1 cellular context compared by ENCODE assay signal in the genomic region with DNA sequence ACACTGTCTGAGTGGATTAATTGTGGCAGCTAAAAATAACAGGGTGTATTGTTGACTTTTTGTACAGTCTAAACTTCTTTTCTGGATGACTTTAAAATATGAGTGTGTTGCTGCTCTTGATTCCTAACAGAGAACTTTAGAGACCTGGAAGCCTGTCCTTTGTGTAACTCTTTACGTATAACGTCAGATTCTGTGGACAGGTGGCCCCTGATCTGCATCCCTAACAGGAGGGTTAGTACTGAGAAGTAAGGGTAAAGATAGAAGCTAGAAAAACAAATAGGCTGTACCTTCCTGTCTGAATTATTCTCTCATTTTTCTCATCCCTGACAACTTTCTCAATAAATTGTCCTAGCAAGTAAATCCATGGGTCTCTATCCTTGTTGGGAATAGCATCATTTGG.
TF ChIP-seq lines count a peak whose summit lies in the region.

No MANE protein-coding gene starts in this region.

TF ChIP-seq in A549, 52 proteins besides CTCF, POLR2A, EP300 and RAD21:
- TF ChIP-seq ZSCAN20 (CRISPR knock-in tag; IDR thresholded peaks at IDR 0.05) = no peak
- TF ChIP-seq RCOR1 (IDR thresholded peaks at IDR 0.05; ENCODE audit: low read depth, low read length) = no peak
- no peak for TF ChIP-seq HOXA7 (CRISPR knock-in tag; IDR thresholded peaks at IDR 0.05)
- TF ChIP-seq MYC (IDR thresholded peaks at IDR 0.05; ENCODE audit: borderline replicate concordance, low read length) = no peak
- TF ChIP-seq, protein P1, sequence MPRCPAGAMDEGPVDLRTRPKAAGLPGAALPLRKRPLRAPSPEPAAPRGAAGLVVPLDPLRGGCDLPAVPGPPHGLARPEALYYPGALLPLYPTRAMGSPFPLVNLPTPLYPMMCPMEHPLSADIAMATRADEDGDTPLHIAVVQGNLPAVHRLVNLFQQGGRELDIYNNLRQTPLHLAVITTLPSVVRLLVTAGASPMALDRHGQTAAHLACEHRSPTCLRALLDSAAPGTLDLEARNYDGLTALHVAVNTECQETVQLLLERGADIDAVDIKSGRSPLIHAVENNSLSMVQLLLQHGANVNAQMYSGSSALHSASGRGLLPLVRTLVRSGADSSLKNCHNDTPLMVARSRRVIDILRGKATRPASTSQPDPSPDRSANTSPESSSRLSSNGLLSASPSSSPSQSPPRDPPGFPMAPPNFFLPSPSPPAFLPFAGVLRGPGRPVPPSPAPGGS (IDR thresholded peaks at IDR 0.05) = no peak
- no peak for TF ChIP-seq EHF (CRISPR knock-in tag; IDR thresholded peaks at IDR 0.05)
- TF ChIP-seq FOSB (CRISPR knock-in tag; IDR thresholded peaks at IDR 0.05) = no peak
- no peak for TF ChIP-seq HOXB5 (CRISPR knock-in tag; IDR thresholded peaks at IDR 0.05)
- TF ChIP-seq SREBF2 (IDR thresholded peaks at IDR 0.05) = no peak
- no peak for TF ChIP-seq PHF8 (IDR thresholded peaks at IDR 0.05; ENCODE audit: borderline replicate concordance, low read depth)
- no peak for TF ChIP-seq ZFP36 (IDR thresholded peaks at IDR 0.05; ENCODE audit: borderline replicate concordance, partially characterized antibody)
- no peak for TF ChIP-seq CHD2 (IDR thresholded peaks at IDR 0.05; ENCODE audit: low read length, partially characterized antibody)
- TF ChIP-seq, protein P2, sequence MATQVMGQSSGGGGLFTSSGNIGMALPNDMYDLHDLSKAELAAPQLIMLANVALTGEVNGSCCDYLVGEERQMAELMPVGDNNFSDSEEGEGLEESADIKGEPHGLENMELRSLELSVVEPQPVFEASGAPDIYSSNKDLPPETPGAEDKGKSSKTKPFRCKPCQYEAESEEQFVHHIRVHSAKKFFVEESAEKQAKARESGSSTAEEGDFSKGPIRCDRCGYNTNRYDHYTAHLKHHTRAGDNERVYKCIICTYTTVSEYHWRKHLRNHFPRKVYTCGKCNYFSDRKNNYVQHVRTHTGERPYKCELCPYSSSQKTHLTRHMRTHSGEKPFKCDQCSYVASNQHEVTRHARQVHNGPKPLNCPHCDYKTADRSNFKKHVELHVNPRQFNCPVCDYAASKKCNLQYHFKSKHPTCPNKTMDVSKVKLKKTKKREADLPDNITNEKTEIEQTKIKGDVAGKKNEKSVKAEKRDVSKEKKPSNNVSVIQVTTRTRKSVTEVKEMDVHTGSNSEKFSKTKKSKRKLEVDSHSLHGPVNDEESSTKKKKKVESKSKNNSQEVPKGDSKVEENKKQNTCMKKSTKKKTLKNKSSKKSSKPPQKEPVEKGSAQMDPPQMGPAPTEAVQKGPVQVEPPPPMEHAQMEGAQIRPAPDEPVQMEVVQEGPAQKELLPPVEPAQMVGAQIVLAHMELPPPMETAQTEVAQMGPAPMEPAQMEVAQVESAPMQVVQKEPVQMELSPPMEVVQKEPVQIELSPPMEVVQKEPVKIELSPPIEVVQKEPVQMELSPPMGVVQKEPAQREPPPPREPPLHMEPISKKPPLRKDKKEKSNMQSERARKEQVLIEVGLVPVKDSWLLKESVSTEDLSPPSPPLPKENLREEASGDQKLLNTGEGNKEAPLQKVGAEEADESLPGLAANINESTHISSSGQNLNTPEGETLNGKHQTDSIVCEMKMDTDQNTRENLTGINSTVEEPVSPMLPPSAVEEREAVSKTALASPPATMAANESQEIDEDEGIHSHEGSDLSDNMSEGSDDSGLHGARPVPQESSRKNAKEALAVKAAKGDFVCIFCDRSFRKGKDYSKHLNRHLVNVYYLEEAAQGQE (IDR thresholded peaks at IDR 0.05) = no peak
- no peak for TF ChIP-seq EHMT2 (IDR thresholded peaks at IDR 0.05; ENCODE audit: low read depth)
- TF ChIP-seq, protein P3, sequence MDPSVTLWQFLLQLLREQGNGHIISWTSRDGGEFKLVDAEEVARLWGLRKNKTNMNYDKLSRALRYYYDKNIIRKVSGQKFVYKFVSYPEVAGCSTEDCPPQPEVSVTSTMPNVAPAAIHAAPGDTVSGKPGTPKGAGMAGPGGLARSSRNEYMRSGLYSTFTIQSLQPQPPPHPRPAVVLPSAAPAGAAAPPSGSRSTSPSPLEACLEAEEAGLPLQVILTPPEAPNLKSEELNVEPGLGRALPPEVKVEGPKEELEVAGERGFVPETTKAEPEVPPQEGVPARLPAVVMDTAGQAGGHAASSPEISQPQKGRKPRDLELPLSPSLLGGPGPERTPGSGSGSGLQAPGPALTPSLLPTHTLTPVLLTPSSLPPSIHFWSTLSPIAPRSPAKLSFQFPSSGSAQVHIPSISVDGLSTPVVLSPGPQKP (IDR thresholded peaks at IDR 0.05; ENCODE audit: low read depth, low read length) = no peak
- no peak for TF ChIP-seq SMC3 (IDR thresholded peaks at IDR 0.05)
- no peak for TF ChIP-seq JUN (IDR thresholded peaks at IDR 0.05)
- no peak for TF ChIP-seq JUNB (IDR thresholded peaks at IDR 0.05)
- TF ChIP-seq, protein P4, sequence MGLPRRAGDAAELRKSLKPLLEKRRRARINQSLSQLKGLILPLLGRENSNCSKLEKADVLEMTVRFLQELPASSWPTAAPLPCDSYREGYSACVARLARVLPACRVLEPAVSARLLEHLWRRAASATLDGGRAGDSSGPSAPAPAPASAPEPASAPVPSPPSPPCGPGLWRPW (IDR thresholded peaks at IDR 0.05) = no peak
- TF ChIP-seq RFX5 (IDR thresholded peaks at IDR 0.05) = no peak
